Comparison of ENCODE assay signal across 13 cellular contexts in the genomic region with DNA sequence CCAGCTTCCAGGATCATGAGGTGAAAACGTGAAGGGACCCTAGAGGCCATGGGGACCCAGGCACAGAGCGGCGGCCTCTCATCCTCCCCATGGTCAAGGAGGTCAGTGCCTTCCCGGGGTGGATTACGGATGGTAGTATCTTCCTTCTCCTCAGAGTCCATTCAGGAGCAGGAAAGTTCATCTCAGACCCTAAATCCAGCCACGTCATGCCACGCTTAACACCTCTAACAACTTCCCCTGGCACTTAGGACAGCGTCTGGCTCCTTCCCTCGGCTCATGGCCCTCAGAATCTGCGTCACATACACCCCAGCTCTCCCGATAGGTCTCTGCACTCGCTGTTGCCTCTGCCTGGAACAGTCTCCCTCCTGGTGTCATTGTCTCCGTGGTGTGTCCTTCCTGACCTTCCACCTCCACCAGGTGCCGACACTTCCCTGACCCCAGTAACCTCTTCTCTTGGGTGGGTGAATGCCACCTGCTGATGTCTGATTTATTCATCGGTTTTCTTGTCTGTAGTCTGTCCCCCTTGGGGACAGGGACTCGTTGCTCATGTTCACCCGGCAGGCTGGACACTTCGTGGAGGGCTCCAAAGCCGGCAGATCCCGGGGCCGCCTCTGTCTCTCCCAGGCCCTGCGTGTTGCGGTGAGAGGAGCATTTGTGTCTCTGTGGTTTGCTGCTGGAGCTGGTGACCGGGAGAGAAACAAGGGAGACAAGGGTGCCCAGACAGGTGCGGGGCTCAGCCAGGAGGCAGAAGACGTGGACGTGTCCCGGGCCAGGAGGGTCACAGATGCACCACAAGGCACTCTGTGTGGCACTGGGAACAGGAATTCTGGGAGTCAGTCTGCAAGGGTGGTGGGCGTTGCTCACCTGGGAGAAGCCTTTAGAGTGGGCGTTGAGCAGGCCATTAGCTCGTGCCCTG. TPM values are rescaled to one million over a fixed set of nuclear protein-coding genes. Genes with fewer than 3 reads are reported as not detected.
DNase-seq lines count a peak whose midpoint lies in the region; ATAC-seq and TF ChIP-seq lines count a peak whose summit lies in the region.
"Had no signal": no experiment of that assay in that cellular context is flagged by ENCODE, and none has a peak within 500 bp of the region (broad histone marks: within the 10 kb centered on the region; RNA-seq: fewer than 3 reads in every experiment).

No MANE protein-coding gene starts in this region.

- POLR2A ChIA-PET in PC-3 (lab: Charles Lee; ENCODE audit: unreplicated experiment) = interaction anchor here (0.5 to 1.3 kb wide), 3 partner anchors 21 to 344 kb away, joined by 3 to 14 read pairs (median 8); no protein-coding TSS in a partner anchor

- H3K4me3 Mint-ChIP-seq in activated naive CD8-positive, alpha-beta T cell = peak overlapping the region; percentile 38
- H3K4me3 Mint-ChIP-seq in activated naive CD8-positive, alpha-beta T cell treated with anti-CD3 and anti-CD28 coated beads for 36 hours = no peak overlapping the region
- peak overlapping the region; percentile 54 for H3K4me3 Mint-ChIP-seq in type B pancreatic cell
- H3K4me3 Mint-ChIP-seq: activated T-cell treated with anti-CD3 and anti-CD28 coated beads, Interleukin-2, amount 50 U/mL, for 24 hours had no signal

- TF ChIP-seq CTCF in PC-3 (conservative IDR thresholded peaks at IDR 0.05; ENCODE audit: low read depth, low read length) (no peak), fibroblast of lung (conservative IDR thresholded peaks at IDR 0.05 in 1 of 2, IDR thresholded peaks at IDR 0.05 in 1 of 2; ENCODE audit: low read depth in 1 of 2, low read length in 2 of 2) (no peak), type B pancreatic cell (conservative IDR thresholded peaks at IDR 0.05) (no peak)

- H4K20me1 ChIP-seq in PC-3 (ENCODE audit: low read length) = no peaks in the 10 kb centered on the region
- H4K20me1 ChIP-seq in fibroblast of lung (ENCODE audit: control insufficient read depth, extremely low read depth, insufficient read depth, low read length) = no peaks in the 10 kb centered on the region

- H3K27ac ChIP-seq in PC-3 (ENCODE audit: low read length) (peak overlapping the region; percentile 98), fibroblast of lung (ENCODE audit: insufficient read depth, low read length) (peak overlapping the region; percentile 94), caudate nucleus (ENCODE audit: low read depth, low read length) (no peak overlapping the region)
- H3K27ac ChIP-seq: gastrocnemius medialis had no signal

- H3K36me3 ChIP-seq in PC-3 (ENCODE audit: low read depth, low read length) = 0 out of 2 replicates have a peak, but pooled peaks cover 4% of the 10 kb centered on the region
- H3K36me3 ChIP-seq in fibroblast of lung (ENCODE audit: control insufficient read depth, insufficient read depth, low read length) = no peaks in the 10 kb centered on the region
- H3K36me3 ChIP-seq: gastrocnemius medialis, transverse colon had no signal

- H3K4me1 ChIP-seq in PC-3 (ENCODE audit: insufficient read depth, low read length) (peaks cover 53% of the 10 kb centered on the region), fibroblast of lung (ENCODE audit: control insufficient read depth, extremely low read depth, insufficient read depth, low read length) (peaks cover 36% of the 10 kb centered on the region)

- no TSS peak for BruUV-seq in PC-3 (replicated peaks; lab: Mats Ljungman, UMichigan)

- H3K79me2 ChIP-seq in PC-3 (ENCODE audit: low read length) (peaks cover 58% of the 10 kb centered on the region), fibroblast of lung (ENCODE audit: control insufficient read depth, insufficient read depth, low read length) (peaks cover 7% of the 10 kb centered on the region)

- peak overlapping the region; percentile 76 for H3K4me3 ChIP-seq in PC-3 (ENCODE audit: low read length)
- H3K4me3 ChIP-seq in fibroblast of lung (replicated peaks in 1 of 4; ENCODE audit: control extremely low read depth in 1 of 4, insufficient read depth in 1 of 4, low read depth in 3 of 4, low read length in 4 of 4) = no peak overlapping the region
- H3K4me3 ChIP-seq: gastrocnemius medialis, transverse colon had no signal

- CTCF ChIA-PET in PC-3 (lab: Charles Lee) = no interaction called here

- peaks cover 54% of the 10 kb centered on the region for H3K4me1 Mint-ChIP-seq in activated naive CD8-positive, alpha-beta T cell (ENCODE audit: low read depth)
- H3K4me1 Mint-ChIP-seq in activated naive CD8-positive, alpha-beta T cell treated with anti-CD3 and anti-CD28 coated beads for 36 hours = peaks cover 37% of the 10 kb centered on the region
- H3K4me1 Mint-ChIP-seq in type B pancreatic cell (ENCODE audit: unreplicated experiment) = peaks cover 22% of the 10 kb centered on the region

- H3K27me3 ChIP-seq in PC-3 (ENCODE audit: low read length) (no peaks in the 10 kb centered on the region), fibroblast of lung (ENCODE audit: control insufficient read depth, insufficient read depth, low read length) (no peaks in the 10 kb centered on the region)
- H3K27me3 ChIP-seq: gastrocnemius medialis, transverse colon had no signal

- peak overlapping the region; percentile 97 for H3K9ac ChIP-seq in PC-3 (ENCODE audit: low read length)
- H3K9ac ChIP-seq in fibroblast of lung (ENCODE audit: insufficient read depth, low read length) = no peak overlapping the region

- H3K27ac Mint-ChIP-seq in activated naive CD8-positive, alpha-beta T cell = no peak overlapping the region
- no peak overlapping the region for H3K27ac Mint-ChIP-seq in activated naive CD8-positive, alpha-beta T cell treated with anti-CD3 and anti-CD28 coated beads for 36 hours
- peak overlapping the region; percentile 23 for H3K27ac Mint-ChIP-seq in type B pancreatic cell
- H3K27ac Mint-ChIP-seq: activated T-cell treated with anti-CD3 and anti-CD28 coated beads, Interleukin-2, amount 50 U/mL, for 24 hours had no signal

- H3K4me2 ChIP-seq in PC-3 (ENCODE audit: low read length) = peak overlapping the region; percentile 80
- H3K4me2 ChIP-seq in fibroblast of lung (ENCODE audit: extremely low read depth, insufficient read depth, low read length) = no peak overlapping the region

- H3K36me3 Mint-ChIP-seq in activated naive CD8-positive, alpha-beta T cell = no peaks in the 10 kb centered on the region
- no peaks in the 10 kb centered on the region for H3K36me3 Mint-ChIP-seq in activated naive CD8-positive, alpha-beta T cell treated with anti-CD3 and anti-CD28 coated beads for 36 hours
- H3K36me3 Mint-ChIP-seq in type B pancreatic cell = no peaks in the 10 kb centered on the region

- no peaks in the 10 kb centered on the region for H3K9me3 Mint-ChIP-seq in activated naive CD8-positive, alpha-beta T cell (ENCODE audit: low read depth)
- no peaks in the 10 kb centered on the region for H3K9me3 Mint-ChIP-seq in activated naive CD8-positive, alpha-beta T cell treated with anti-CD3 and anti-CD28 coated beads for 36 hours
- H3K9me3 Mint-ChIP-seq in type B pancreatic cell = peaks cover under 1% of the 10 kb centered on the region
- H3K9me3 Mint-ChIP-seq: activated T-cell treated with anti-CD3 and anti-CD28 coated beads, Interleukin-2, amount 50 U/mL, for 24 hours had no signal

- intact Hi-C loops in PC-3 (cut with micrococcal nuclease) = loop anchor here (5.0 kb wide), 1 partner anchor 193 kb away; no protein-coding TSS in a partner anchor

- no peak for DNase-seq in activated naive CD8-positive, alpha-beta T cell treated with anti-CD3 and anti-CD28 coated beads for 36 hours
- DNase-seq in PC-3 = peak; percentile 21
- DNase-seq in fibroblast of lung (ENCODE audit: low read depth in 2 of 2) = no peak
- no peak for DNase-seq in type B pancreatic cell (ENCODE audit: extremely low spot score, unreplicated experiment)
- DNase-seq in ureter (ENCODE audit: low spot score) = no peak
- DNase-seq in caudate nucleus (lab: John Stamatoyannopoulos, UW) = no peak
- no peak for DNase-seq in NCI-H187 (lab: John Stamatoyannopoulos, UW)
- DNase-seq: activated T-cell treated with anti-CD3 and anti-CD28 coated beads, Interleukin-2, amount 50 U/mL, for 24 hours; gastrocnemius medialis; NCI-H1930; transverse colon had no signal

- H3F3A ChIP-seq in PC-3 (ENCODE audit: low read length, unreplicated experiment) = peaks cover 10% of the 10 kb centered on the region

- H2AFZ ChIP-seq in PC-3 (ENCODE audit: low read length) (no peak overlapping the region), fibroblast of lung (ENCODE audit: low read length) (no peak overlapping the region)

- H3K9me2 ChIP-seq in PC-3 (replicated peaks; ENCODE audit: low read length) = 0 out of 2 replicates have a peak, but pooled peaks cover 3% of the 10 kb centered on the region

- no peak for ATAC-seq in PC-3
- ATAC-seq: gastrocnemius medialis had no signal

- H3K27me3 Mint-ChIP-seq in activated naive CD8-positive, alpha-beta T cell = no peaks in the 10 kb centered on the region
- H3K27me3 Mint-ChIP-seq in activated naive CD8-positive, alpha-beta T cell treated with anti-CD3 and anti-CD28 coated beads for 36 hours = no peaks in the 10 kb centered on the region
- no peaks in the 10 kb centered on the region for H3K27me3 Mint-ChIP-seq in type B pancreatic cell

- H3K9me3 ChIP-seq in PC-3 (ENCODE audit: low read length) (no peaks in the 10 kb centered on the region), fibroblast of lung (ENCODE audit: control insufficient read depth, insufficient read depth, low read depth, low read length) (no peaks in the 10 kb centered on the region)
- H3K9me3 ChIP-seq: gastrocnemius medialis, transverse colon had no signal

RNA-seq across cellular contexts. Expression of a gene that starts 1.4 kb away (rescaled TPM):
- total RNA-seq in activated naive CD8-positive, alpha-beta T cell treated with anti-CD3 and anti-CD28 coated beads for 36 hours = not detected
- total RNA-seq in PC-3 (2014; rRNA removed) (59.0 and 71.8 TPM in 2 replicates), fibroblast of lung (1.2 TPM in 1 of 2 replicates, not detected in the other), type B pancreatic cell (ENCODE audit: low replicate concordance) (4.1 and 4.3 TPM in 2 replicates), ureter (not detected)
- 7.3 and 11.7 TPM in 2 replicates for polyA plus RNA-seq in fibroblast of lung
- polyA plus RNA-seq in fibroblast of lung (2012) = 11.8 and 28.9 TPM in 2 replicates
- polyA minus RNA-seq in fibroblast of lung (ENCODE audit: low replicate concordance) = 3.0 and 40.6 TPM in 2 replicates
- total RNA-seq: SK-MEL-5 had no signal

Comparison
In these comparisons a context has a peak if more than half of its experiments do, and no peak if none do; other contexts are left out.
1. RNA of a gene that starts 1.4 kb away (total RNA-seq): 59.0 to 71.8 TPM in PC-3; 4.1 to 4.3 TPM in type B pancreatic cell, 1.2 TPM in fibroblast of lung, not detected in ureter (single experiment) and not detected in activated naive CD8-positive, alpha-beta T cell treated with anti-CD3 and anti-CD28 coated beads for 36 hours; every median in the first group is over 10 times any median in the second.